ENCODE assay signal across 10 cellular contexts in genomic region chr18:48983793-48984437, GRCh38. TPM values are rescaled to one million over a fixed set of nuclear protein-coding genes. Genes with fewer than 3 reads are reported as not detected.
DNase-seq lines count a peak whose midpoint lies in the region; ATAC-seq and TF ChIP-seq lines count a peak whose summit lies in the region.
"Had no signal": no experiment of that assay in that cellular context is flagged by ENCODE, and none has a peak within 500 bp of the region (broad histone marks: within the 10 kb centered on the region; RNA-seq: fewer than 3 reads in every experiment).

No MANE protein-coding gene starts in this region.

- H3K27me3 ChIP-seq in left ventricle myocardium inferior (ENCODE audit: low read depth) (no peaks in the 10 kb centered on the region), MG63 (no peaks in the 10 kb centered on the region)

- no peak for TF ChIP-seq CTCF in left ventricle myocardium inferior (IDR thresholded peaks at IDR 0.05; ENCODE audit: borderline replicate concordance)

- H3K4me3 ChIP-seq in left ventricle myocardium inferior, result no peak overlapping the region
- no peak overlapping the region for H3K4me3 ChIP-seq in MG63

- no peaks in the 10 kb centered on the region for H3K36me3 ChIP-seq in left ventricle myocardium inferior
- H3K36me3 ChIP-seq in MG63, result no peaks in the 10 kb centered on the region

- peak; percentile 51 for DNase-seq in DMS79 (lab: John Stamatoyannopoulos, UW)
- peak; percentile 60 for DNase-seq in MV-4-11 (lab: John Stamatoyannopoulos, UW)
- peak; percentile 95 for DNase-seq in RPMI8226
- DNase-seq in left ventricle myocardium inferior, result peak; percentile 57
- DNase-seq in activated effector memory CD4-positive, alpha-beta T cell treated with anti-CD3 and anti-CD28 coated beads, Interleukin-2, amount 50 U/mL, for 16 hours, result no peak
- DNase-seq in SIG-M5 (lab: John Stamatoyannopoulos, UW), result no peak
- DNase-seq in MG63, result no peak
- DNase-seq: activated CD8-positive, alpha-beta memory T cell treated with anti-CD3 and anti-CD28 coated beads, Interleukin-2, amount 10 ng/mL, durations not matched to agents 7 days and 5 days had no signal

- ATAC-seq in GM21515 (IDR thresholded peaks at IDR 0.05; ENCODE audit: unreplicated experiment), result no peak
- ATAC-seq: activated CD8-positive, alpha-beta memory T cell treated with anti-CD3 and anti-CD28 coated beads, Interleukin-2, amount 10 ng/mL, durations not matched to agents 7 days and 5 days; naive thymus-derived CD8-positive, alpha-beta T cell had no signal

- no peaks in the 10 kb centered on the region for H3K4me1 ChIP-seq in left ventricle myocardium inferior

- intact Hi-C loops in left ventricle myocardium inferior (cut with micrococcal nuclease), result loop anchor here (10.0 kb wide), 1 partner anchor 51 kb away; no protein-coding TSS in a partner anchor

- H3K27ac ChIP-seq in left ventricle myocardium inferior (replicated peaks), result no peak overlapping the region

- no peaks in the 10 kb centered on the region for H3K9me3 ChIP-seq in left ventricle myocardium inferior (replicated peaks)
- H3K9me3 ChIP-seq in MG63, result no peaks in the 10 kb centered on the region

RNA-seq across cellular contexts. Expression of gene SMAD7, which starts 33.1 kb away (rescaled TPM):
- 19.3 TPM for total RNA-seq in left ventricle myocardium inferior
- total RNA-seq in MG63 (2014; rRNA removed; shearing (Covaris generic); ENCODE audit: low replicate concordance), result 13.4 and 29.3 TPM in 2 replicates

Comparison
In these comparisons a context has a peak if more than half of its experiments do, and no peak if none do; other contexts are left out.
1. DNase-seq: peak in DMS79 (single experiment), MV-4-11 (single experiment), RPMI8226 (single experiment) and left ventricle myocardium inferior (single experiment); none in activated effector memory CD4-positive, alpha-beta T cell treated with anti-CD3 and anti-CD28 coated beads, Interleukin-2, amount 50 U/mL, for 16 hours (single experiment), SIG-M5 (single experiment) and MG63 (single experiment).